In genomic region chr19:40464059-40465024, GRCh38 we compare ENCODE assay signal across 8 cellular contexts. TPM values are rescaled to one million over a fixed set of nuclear protein-coding genes. Genes with fewer than 3 reads are reported as not detected.
A peak's percentile ranks its signal among the peaks of the same experiment; 100 is the strongest.
DNase-seq lines count a peak whose midpoint lies in the region; ATAC-seq and TF ChIP-seq lines count a peak whose summit lies in the region.

No MANE protein-coding gene starts in this region.

- intact Hi-C loops in right lobe of liver (cut with DNase I) = no loop called here

- H2BK20ac ChIP-seq in H9 (ENCODE audit: low read depth, low read length, poor library complexity, severe bottlenecking) = no peak overlapping the region

- no peak overlapping the region for H2AK5ac ChIP-seq in H9 (ENCODE audit: insufficient read length, low read length)

- peak overlapping the region; percentile 62 for H3K4me2 ChIP-seq in H9 (ENCODE audit: insufficient read depth, insufficient read length, low read length)

- WGBS in H9 (ENCODE audit: extremely low coverage, insufficient read length, low lambda C conversion rate) = no CpG with 5 or more reads among the region's 11 CpGs
- 8% methylated on average over 11 of the region's 11 CpGs for WGBS in right lobe of liver (ENCODE audit: insufficient coverage, low coverage, low lambda C conversion rate, missing lambda C conversion rate)

- H3K18ac ChIP-seq in H9 (ENCODE audit: insufficient read length, low read depth, low read length) = no peak overlapping the region

- H3K27ac Mint-ChIP-seq in H9 = peak overlapping the region in 1 of 3 experiments; percentile 37; a peak in 2 of 7 replicates

- H3K27ac ChIP-seq in H9 (ENCODE audit: insufficient read length, low read depth, low read length) (no peak overlapping the region), right lobe of liver (peak overlapping the region; percentile 92 to 93 (median 93))

- H3K4ac ChIP-seq in H9 (ENCODE audit: low read depth, low read length) = no peak overlapping the region

- H3T11ph ChIP-seq in H9 (ENCODE audit: low read length) = no peak overlapping the region

- H3K4me1 Mint-ChIP-seq in H9 = peaks cover 14 to 18% of the 10 kb centered on the region in 2 experiments

- no peak overlapping the region for H2BK120ac ChIP-seq in H9 (ENCODE audit: low read depth, low read length, poor library complexity, severe bottlenecking)

- H2BK15ac ChIP-seq in H9 (ENCODE audit: low read depth, low read length) = no peak overlapping the region

- H3K4me3 ChIP-seq in right lobe of liver = peak overlapping the region; percentile 78 to 95 (median 93)

- H2AFZ ChIP-seq in H9 (ENCODE audit: low read length) = no peak overlapping the region

- ATAC-seq in right lobe of liver = peak; percentile 21 to 49 (median 36)
- no peak for ATAC-seq in HG03378 (IDR thresholded peaks at IDR 0.05; ENCODE audit: unreplicated experiment)

- H3K4me1 ChIP-seq in H9 (ENCODE audit: insufficient read depth, low read length) (no peaks in the 10 kb centered on the region; the same call in 1 of the 2 replicates), right lobe of liver (peaks cover 0 to 50% (median 19%) of the 10 kb centered on the region in 4 donors)

- H3K79me1 ChIP-seq in H9 (ENCODE audit: insufficient read depth, low read depth, low read length, poor library complexity, severe bottlenecking) = no peaks in the 10 kb centered on the region

- H3K23me2 ChIP-seq in H9 (ENCODE audit: insufficient read length, low read depth, low read length, poor library complexity, severe bottlenecking) = no peaks in the 10 kb centered on the region

- H3K9ac ChIP-seq in H9 (ENCODE audit: extremely low read depth, insufficient read length, low read length) = no peak overlapping the region

- H3K9me3 ChIP-seq in H9 (ENCODE audit: control insufficient read depth, low read depth, low read length) = no peaks in the 10 kb centered on the region
- no peaks in the 10 kb centered on the region for H3K9me3 ChIP-seq in right lobe of liver

- peak; percentile 76 for DNase-seq in AG09319 (ENCODE audit: extremely low read depth, low read depth)
- peak; percentile 82 for DNase-seq in H9
- peak; percentile 32 for DNase-seq in NCI-H510A (lab: John Stamatoyannopoulos, UW)
- peak; percentile 74 for DNase-seq in activated CD4-positive, alpha-beta T cell treated with anti-CD3 and anti-CD28 coated beads, Interleukin-2, amount 50 U/mL, for 1 hour
- peak; percentile 78 to 89 for DNase-seq in dermis microvascular lymphatic vessel endothelial cell (ENCODE audit: low read depth in 2 of 2)
- DNase-seq in right lobe of liver = peak; percentile 79 to 84 (median 83)
- DNase-seq in stimulated activated CD4-positive, alpha-beta T cell treated with anti-CD3 and anti-CD28 coated beads, Interleukin-2, amount 100 ng/mL, for 48 hours = peak; percentile 72 to 81

- H3K9me3 Mint-ChIP-seq in H9 = peaks cover 0 to 5% of the 10 kb centered on the region in 2 experiments; a peak in 3 of 5 replicates

- no peaks in the 10 kb centered on the region for H4K20me1 ChIP-seq in H9 (ENCODE audit: control insufficient read depth, insufficient read depth, insufficient read length)

- peaks cover 37% of the 10 kb centered on the region for H3K27me3 Mint-ChIP-seq in H9 (ENCODE audit: low read depth)

- no peak for TF ChIP-seq POLR2A in right lobe of liver (IDR thresholded peaks at IDR 0.05)

- no peak overlapping the region for H2BK12ac ChIP-seq in H9 (ENCODE audit: insufficient read length, low read depth, low read length)

- no peaks in the 10 kb centered on the region for H3K79me2 ChIP-seq in H9 (ENCODE audit: insufficient read depth, low read length)

- no peak overlapping the region for H4K5ac ChIP-seq in H9 (ENCODE audit: insufficient read length, low read depth, low read length)

- no peak overlapping the region for H2BK5ac ChIP-seq in H9 (ENCODE audit: insufficient read length, low read length)

- no peak overlapping the region for H4K8ac ChIP-seq in H9 (replicated peaks; ENCODE audit: insufficient read length, low read depth, low read length)

- H3K36me3 ChIP-seq in right lobe of liver = no peaks in the 10 kb centered on the region

- TF ChIP-seq CTCF in AG09319 (IDR thresholded peaks at IDR 0.05; ENCODE audit: low read depth, low read length) (peak; percentile 80), H9 (conservative IDR thresholded peaks at IDR 0.05) (peak; percentile 81), right lobe of liver (IDR thresholded peaks at IDR 0.05) (peak; percentile 79 to 93 (median 80))

- H3K36me3 Mint-ChIP-seq in H9 (ENCODE audit: insufficient read depth in 1 of 3, low read depth in 3 of 3) = peaks cover 0 to 4% (median 0%) of the 10 kb centered on the region in 3 experiments; a peak in 1 of 7 replicates

- H3K23ac ChIP-seq in H9 (ENCODE audit: insufficient read length, low read depth, low read length) = no peak overlapping the region

- H4K91ac ChIP-seq in H9 (ENCODE audit: insufficient read length, low read depth, low read length) = no peak overlapping the region

- H3K56ac ChIP-seq in H9 (ENCODE audit: insufficient read length, low read depth, low read length) = no peak overlapping the region

- H3K27me3 ChIP-seq in H9 (ENCODE audit: insufficient read depth, low read length) (peaks cover 11% of the 10 kb centered on the region; the same call in 1 of the 2 replicates), right lobe of liver (no peaks in the 10 kb centered on the region)

- H3K4me3 Mint-ChIP-seq in H9 = peak overlapping the region; percentile 79 to 83; a peak in 4 of 5 replicates

- H3K14ac ChIP-seq in H9 (ENCODE audit: insufficient read depth, low read length) = no peak overlapping the region

RNA-seq across cellular contexts. Expression of gene BLVRB, which starts 1.2 kb away (rescaled TPM):
- total RNA-seq in H9 (2021) (27.9 and 30.4 TPM in 2 replicates), dermis microvascular lymphatic vessel endothelial cell (39.8 and 61.3 TPM in 2 replicates), right lobe of liver (100 to 1,000 TPM; 127 to 326 (median 146) TPM)

RNA-seq across cellular contexts. Expression of gene SPTBN4, which starts 2.5 kb away (rescaled TPM):
- total RNA-seq in H9 (2021) (2.7 and 2.9 TPM in 2 replicates), dermis microvascular lymphatic vessel endothelial cell (under 0.01 TPM in 1 of 2 replicates, not detected in the other), right lobe of liver (1 to 10 TPM in 1 of 6 experiments, under 1 TPM in 5; 0.44 to 1.6 (median 0.65) TPM)

RNA-seq across cellular contexts. Expression of gene SERTAD3, which starts 20.2 kb away (rescaled TPM):
- total RNA-seq in H9 (2021) = 30.9 and 32.2 TPM in 2 replicates
- 18.0 and 24.1 TPM in 2 replicates for total RNA-seq in dermis microvascular lymphatic vessel endothelial cell
- total RNA-seq in right lobe of liver = 10 to 100 TPM in 1 of 6 experiments, 1 to 10 TPM in 5; 5.2 to 10.1 (median 7.4) TPM

RNA-seq across cellular contexts. Expression of gene SERTAD1, which starts 38.5 kb away (rescaled TPM):
- total RNA-seq in H9 (2021) (7.9 and 9.3 TPM in 2 replicates), dermis microvascular lymphatic vessel endothelial cell (17.3 and 25.8 TPM in 2 replicates), right lobe of liver (10 to 100 TPM in 1 of 6 experiments, 1 to 10 TPM in 5; 3.7 to 11.7 (median 6.2) TPM)

RNA-seq across cellular contexts. Expression of gene PRX, which starts 51.2 kb away (rescaled TPM):
- total RNA-seq in H9 (2021) (3.8 and 4.0 TPM in 2 replicates), dermis microvascular lymphatic vessel endothelial cell (0.90 and 1.5 TPM in 2 replicates), right lobe of liver (under 1 TPM; 0.37 to 0.99 (median 0.60) TPM)

Comparison
In these comparisons a context has a peak if more than half of its experiments do, and no peak if none do; other contexts are left out.
1. DNase-seq: peak in every context shown above with its lines; median percentile 84 in dermis microvascular lymphatic vessel endothelial cell; 83 in right lobe of liver; 82 in H9; 76 in stimulated activated CD4-positive, alpha-beta T cell treated with anti-CD3 and anti-CD28 coated beads, Interleukin-2, amount 100 ng/mL, for 48 hours; 76 in AG09319; 74 in activated CD4-positive, alpha-beta T cell treated with anti-CD3 and anti-CD28 coated beads, Interleukin-2, amount 50 U/mL, for 1 hour; 32 in NCI-H510A.